32 cellular contexts compared by ENCODE assay signal in genomic region chr2:18153741-18154140, GRCh38.
"Had no signal": no experiment of that assay in that cellular context is flagged by ENCODE, and none has a peak within 500 bp of the region (broad histone marks: within the 10 kb centered on the region; RNA-seq: fewer than 3 reads in every experiment).

No MANE protein-coding gene starts in this region.

- DNase-seq: activated CD4-positive, alpha-beta memory T cell treated with anti-CD3 and anti-CD28 coated beads, Interleukin-2, amount 10 ng/mL, durations not matched to agents 7 days and 5 days; activated CD4-positive, alpha-beta T cell treated with anti-CD3 and anti-CD28 coated beads for 1 hour; activated CD4-positive, alpha-beta T cell treated with anti-CD3 and anti-CD28 coated beads for 48 hours; activated CD4-positive, CD25-positive, alpha-beta regulatory T cell; activated CD8-positive, alpha-beta memory T cell treated with anti-CD3 and anti-CD28 coated beads for 24 hours; activated CD8-positive, alpha-beta memory T cell treated with anti-CD3 and anti-CD28 coated beads, Interleukin-2, amount 10 ng/mL, durations not matched to agents 7 days and 5 days; activated CD8-positive, alpha-beta memory T cell treated with anti-CD3 and anti-CD28 coated beads, Interleukin-2, amount 50 U/mL, for 48 hours; activated effector memory CD4-positive, alpha-beta T cell treated with Interleukin-2 at 50 U/mL for 16 hours; activated naive CD4-positive, alpha-beta T cell treated with anti-CD3 and anti-CD28 coated beads, Interleukin-2, amount 10 ng/mL, durations not matched to agents 7 days and 5 days; activated naive CD8-positive, alpha-beta T cell treated with anti-CD3 and anti-CD28 coated beads for 36 hours; activated T-cell treated with anti-CD3 and anti-CD28 coated beads, Interleukin-2, amount 50 U/mL, for 48 hours; amniotic stem cell; aorta; brain microvascular endothelial cell; central memory CD4-positive, alpha-beta T cell; Kasumi-1; KG1; MM.1S; MV-4-11; NCI-H1092; NCI-H1436 treated with DMSO at 0.1 percent for 48 hours; NCI-H1694 treated with DMSO at 0.1 percent for 48 hours; NCI-H2081 treated with DMSO at 0.1 percent for 48 hours; NCI-H446; NCI-H510A treated with DMSO at 0.1 percent for 48 hours; NCI-H526 treated with DMSO at 0.1 percent for 48 hours; NCI-H774; SIG-M5; T1000; WERI-Rb-1 had no signal

- ATAC-seq: activated CD8-positive, alpha-beta memory T cell treated with anti-CD3 and anti-CD28 coated beads, Interleukin-2, amount 10 ng/mL, durations not matched to agents 7 days and 5 days; Right ventricle myocardium inferior had no signal

- H3K27ac ChIP-seq: brain microvascular endothelial cell, RWPE1, WERI-Rb-1 had no signal

- H3K27me3 ChIP-seq: brain microvascular endothelial cell had no signal

- H3K36me3 ChIP-seq: brain microvascular endothelial cell, WERI-Rb-1 had no signal
